Comparison of ENCODE assay signal across 25 cellular contexts in the genomic region with DNA sequence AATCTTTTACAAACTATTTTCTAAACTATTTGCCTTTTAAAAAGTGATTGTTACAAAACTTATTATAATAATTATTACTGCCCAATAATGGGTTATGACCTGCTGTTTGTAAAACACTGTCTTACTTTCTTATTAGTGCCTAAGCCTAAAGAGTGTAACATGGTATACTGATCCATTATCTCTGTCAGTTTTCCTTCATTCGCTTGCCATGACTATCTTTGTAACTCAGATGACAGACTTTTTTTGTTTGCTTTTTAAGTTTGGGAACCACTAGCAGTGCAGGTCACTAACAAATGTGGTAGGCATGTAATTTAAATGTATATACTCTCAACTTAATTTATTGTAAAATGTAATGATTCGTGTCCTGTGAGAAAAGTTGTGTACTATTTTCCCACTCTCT.
"Had no signal": no experiment of that assay in that cellular context is flagged by ENCODE, and none has a peak within 500 bp of the region (broad histone marks: within the 10 kb centered on the region; RNA-seq: fewer than 3 reads in every experiment).

No MANE protein-coding gene starts in this region.

- H3K36me3 ChIP-seq: neural progenitor cell, pancreas, prostate gland, right atrium auricular region, suprapubic skin, tibial artery, transverse colon, upper lobe of right lung, uterus had no signal

- DNase-seq: naive thymus-derived CD4-positive, alpha-beta T cell; natural killer cell; occipital lobe; pancreas; retina; stimulated activated CD4-positive, alpha-beta T cell treated with anti-CD3 and anti-CD28 coated beads, Interleukin-1b, Interleukin-23, amount 100 ng/mL, for 48 hours; stimulated activated CD4-positive, alpha-beta T cell treated with anti-CD3 and anti-CD28 coated beads, Interleukin-4, amount 100 ng/mL, for 1 hour; stimulated activated CD4-positive, alpha-beta T cell treated with anti-CD3 and anti-CD28 coated beads, Interleukin-4, amount 100 ng/mL, for 4 hours; stimulated activated CD8-positive, alpha-beta memory T cell treated with anti-CD3 and anti-CD28 coated beads, Interleukin-4, amount 100 ng/mL, for 48 hours; stimulated activated naive CD4-positive, alpha-beta T cell; stimulated activated naive CD8-positive, alpha-beta T cell treated with anti-CD3 and anti-CD28 coated beads, Interleukin-15, amount 100 ng/mL, for 72 hours; stimulated activated naive CD8-positive, alpha-beta T cell treated with anti-CD3 and anti-CD28 coated beads, Interleukin-15, Interleukin-2, amounts not matched to agents 100 U/mL and 50 U/mL, for 24 hours; substantia nigra; testis; tibial artery; transverse colon; upper lobe of right lung; uterus had no signal

- H3K9me3 ChIP-seq: pancreas, prostate gland, right atrium auricular region, suprapubic skin, testis, tibial artery, transverse colon, upper lobe of right lung, uterus had no signal

- H3K9ac ChIP-seq: neural progenitor cell had no signal

- H2AFZ ChIP-seq: neural progenitor cell had no signal

- H3K27ac ChIP-seq: neural progenitor cell, pancreas, prostate gland, right atrium auricular region, skin epidermis, suprapubic skin, testis, tibial artery, transverse colon, upper lobe of right lung, uterus had no signal

- FAIRE-seq: pancreas had no signal

- H3K4me3 ChIP-seq: neural progenitor cell, pancreas, prostate gland, right atrium auricular region, skin epidermis, suprapubic skin, testis, tibial artery, transverse colon, upper lobe of right lung, uterus had no signal

- H3K27me3 ChIP-seq: neural progenitor cell, pancreas, right atrium auricular region, suprapubic skin, testis, tibial artery, transverse colon, upper lobe of right lung, uterus had no signal

- ATAC-seq: naive thymus-derived CD4-positive, alpha-beta T cell; natural killer cell; pancreas; sciatic nerve; stimulated activated memory B cell treated with anti-CD40 and anti-IgM and Interleukin-4, amounts not matched to agents 10 μg/mL and 1 μg/mL and 100 μg/mL, for 72 hours; stimulated activated naive CD8-positive, alpha-beta T cell treated with anti-CD3 and anti-CD28 coated beads, Interleukin-15, amount 100 ng/mL, for 72 hours; stimulated activated naive CD8-positive, alpha-beta T cell treated with anti-CD3 and anti-CD28 coated beads, Interleukin-15, Interleukin-2, amounts not matched to agents 100 U/mL and 50 U/mL, for 24 hours; upper lobe of right lung had no signal

- H3K4me1 ChIP-seq: prostate gland, right atrium auricular region, testis, uterus had no signal

- H3K4me2 ChIP-seq: neural progenitor cell had no signal
